In genomic region chr20:49319204-49319809, GRCh38 we compare ENCODE assay signal across 10 cellular contexts. TPM values are rescaled to one million over a fixed set of nuclear protein-coding genes. Genes with fewer than 3 reads are reported as not detected.
DNase-seq lines count a peak whose midpoint lies in the region; ATAC-seq and TF ChIP-seq lines count a peak whose summit lies in the region.
"Had no signal": no experiment of that assay in that cellular context is flagged by ENCODE, and none has a peak within 500 bp of the region (broad histone marks: within the 10 kb centered on the region; RNA-seq: fewer than 3 reads in every experiment).

No MANE protein-coding gene starts in this region.

- peak overlapping the region; percentile 77; the same call in 1 of the 2 replicates for H3K4me3 ChIP-seq in iPS-20b (ENCODE audit: low read length)
- peak overlapping the region; percentile 65 for H3K4me3 ChIP-seq in thoracic aorta
- no peak overlapping the region for H3K4me3 ChIP-seq in MM.1S (ENCODE audit: low read length)
- H3K4me3 ChIP-seq: BLaER1 treated with 17β-estradiol and CSF1 and Interleukin-3, amounts not matched to agents 10 nM and 100 nM; ovary had no signal

- H3K9ac ChIP-seq in iPS-20b (ENCODE audit: low read depth, low read length) (no peak overlapping the region), MM.1S (ENCODE audit: low read length) (no peak overlapping the region)
- H3K9ac ChIP-seq: BLaER1 treated with 17β-estradiol and CSF1 and Interleukin-3, amounts not matched to agents 10 nM and 100 nM had no signal

- H3F3A ChIP-seq in MM.1S (ENCODE audit: insufficient read depth, low read length) = no peaks in the 10 kb centered on the region

- no peaks in the 10 kb centered on the region for H4K20me1 ChIP-seq in MM.1S (ENCODE audit: insufficient read depth, low read length)
- H4K20me1 ChIP-seq: BLaER1 treated with 17β-estradiol and CSF1 and Interleukin-3, amounts not matched to agents 10 nM and 100 nM had no signal

- H3K4me1 Mint-ChIP-seq in activated naive CD4-positive, alpha-beta T cell treated with anti-CD3 and anti-CD28 coated beads, Interleukin-2, amount 50 U/mL, for 24 hours = peaks cover 24% of the 10 kb centered on the region
- peaks cover 31% of the 10 kb centered on the region for H3K4me1 Mint-ChIP-seq in activated naive CD8-positive, alpha-beta T cell (ENCODE audit: low read depth)

- H3K4me2 ChIP-seq in MM.1S (ENCODE audit: low read depth, low read length) = no peak overlapping the region

- no peaks in the 10 kb centered on the region for H3K9me3 Mint-ChIP-seq in activated naive CD4-positive, alpha-beta T cell treated with anti-CD3 and anti-CD28 coated beads, Interleukin-2, amount 50 U/mL, for 24 hours
- H3K9me3 Mint-ChIP-seq in activated naive CD8-positive, alpha-beta T cell (ENCODE audit: low read depth) = no peaks in the 10 kb centered on the region

- no peak for DNase-seq in activated naive CD4-positive, alpha-beta T cell treated with Interleukin-2 at 50 U/mL for 16 hours
- DNase-seq in thoracic aorta (ENCODE audit: low spot score) (no peak), MM.1S (no peak)
- DNase-seq: ovary had no signal

- H3K4me1 ChIP-seq in iPS-20b (ENCODE audit: insufficient read depth, low read length) = peaks cover 3% of the 10 kb centered on the region; the same call in 1 of the 2 replicates
- H3K4me1 ChIP-seq in thoracic aorta (ENCODE audit: control insufficient read depth in 1 of 2, low read depth in 2 of 2) = peaks cover 10 to 17% of the 10 kb centered on the region in 2 donors
- H3K4me1 ChIP-seq in MM.1S (ENCODE audit: low read length) = peaks cover 10% of the 10 kb centered on the region

- no peaks in the 10 kb centered on the region for H3K36me3 Mint-ChIP-seq in activated naive CD4-positive, alpha-beta T cell treated with anti-CD3 and anti-CD28 coated beads, Interleukin-2, amount 50 U/mL, for 24 hours
- no peaks in the 10 kb centered on the region for H3K36me3 Mint-ChIP-seq in activated naive CD8-positive, alpha-beta T cell

- H3K4me3 Mint-ChIP-seq in activated naive CD4-positive, alpha-beta T cell treated with anti-CD3 and anti-CD28 coated beads, Interleukin-2, amount 50 U/mL, for 24 hours = peak overlapping the region; percentile 92
- H3K4me3 Mint-ChIP-seq in activated naive CD8-positive, alpha-beta T cell = peak overlapping the region; percentile 94

- no peak for ATAC-seq in thoracic aorta (ENCODE audit: insufficient number of reproducible peaks, low FRiP score, low read depth)
- ATAC-seq in GM21367 (IDR thresholded peaks at IDR 0.05; ENCODE audit: unreplicated experiment) = no peak
- ATAC-seq in HG02970 (IDR thresholded peaks at IDR 0.05; ENCODE audit: low FRiP score, unreplicated experiment) = no peak

- H3K9me2 ChIP-seq in MM.1S (replicated peaks; ENCODE audit: insufficient read depth, low read length) = no peaks in the 10 kb centered on the region

- H3K9me3 ChIP-seq in iPS-20b (ENCODE audit: insufficient read depth, low read depth, low read length) (no peaks in the 10 kb centered on the region), thoracic aorta (no peaks in the 10 kb centered on the region), MM.1S (replicated peaks; ENCODE audit: insufficient read depth, low read length) (no peaks in the 10 kb centered on the region)
- H3K9me3 ChIP-seq: ovary had no signal

- H3K27ac Mint-ChIP-seq in activated naive CD4-positive, alpha-beta T cell treated with anti-CD3 and anti-CD28 coated beads, Interleukin-2, amount 50 U/mL, for 24 hours = no peak overlapping the region
- no peak overlapping the region for H3K27ac Mint-ChIP-seq in activated naive CD8-positive, alpha-beta T cell

- H3K27me3 ChIP-seq in iPS-20b (ENCODE audit: insufficient read depth, low read length) (peaks cover 70% of the 10 kb centered on the region), thoracic aorta (replicated peaks; ENCODE audit: insufficient read depth) (peaks cover 7% of the 10 kb centered on the region), MM.1S (replicated peaks; ENCODE audit: insufficient read depth, low read length) (peaks cover 24% of the 10 kb centered on the region)
- H3K27me3 ChIP-seq: ovary had no signal

- H3K27me3 Mint-ChIP-seq in activated naive CD4-positive, alpha-beta T cell treated with anti-CD3 and anti-CD28 coated beads, Interleukin-2, amount 50 U/mL, for 24 hours = peaks cover 30% of the 10 kb centered on the region
- H3K27me3 Mint-ChIP-seq in activated naive CD8-positive, alpha-beta T cell = peaks cover 21% of the 10 kb centered on the region

- H3K27ac ChIP-seq in iPS-20b (ENCODE audit: low read length) (no peak overlapping the region), thoracic aorta (no peak overlapping the region), MM.1S (ENCODE audit: low read length) (no peak overlapping the region)
- H3K27ac ChIP-seq: BLaER1 treated with 17β-estradiol and CSF1 and Interleukin-3, amounts not matched to agents 10 nM and 100 nM; ovary had no signal

- no peak overlapping the region for H2AFZ ChIP-seq in MM.1S (ENCODE audit: low read length)

- TF ChIP-seq CTCF in thoracic aorta (IDR thresholded peaks at IDR 0.05) (no peak), MM.1S (IDR thresholded peaks at IDR 0.05; ENCODE audit: low read length) (no peak)

- H3K79me2 ChIP-seq in MM.1S (ENCODE audit: low read length) = no peaks in the 10 kb centered on the region

- no peaks in the 10 kb centered on the region for H3K36me3 ChIP-seq in iPS-20b (ENCODE audit: insufficient read depth, low read depth, low read length)
- H3K36me3 ChIP-seq in thoracic aorta = no peaks in the 10 kb centered on the region
- no peaks in the 10 kb centered on the region for H3K36me3 ChIP-seq in MM.1S (replicated peaks; ENCODE audit: insufficient read depth, low read length)
- H3K36me3 ChIP-seq: BLaER1 treated with 17β-estradiol and CSF1 and Interleukin-3, amounts not matched to agents 10 nM and 100 nM; ovary had no signal

RNA-seq across cellular contexts. Expression of gene ZNFX1, which starts 41.5 kb away (rescaled TPM):
- 10 to 100 TPM; 65.3 to 74.7 TPM for total RNA-seq in thoracic aorta
